Comparison of ENCODE assay signal across 19 cellular contexts in the genomic region with DNA sequence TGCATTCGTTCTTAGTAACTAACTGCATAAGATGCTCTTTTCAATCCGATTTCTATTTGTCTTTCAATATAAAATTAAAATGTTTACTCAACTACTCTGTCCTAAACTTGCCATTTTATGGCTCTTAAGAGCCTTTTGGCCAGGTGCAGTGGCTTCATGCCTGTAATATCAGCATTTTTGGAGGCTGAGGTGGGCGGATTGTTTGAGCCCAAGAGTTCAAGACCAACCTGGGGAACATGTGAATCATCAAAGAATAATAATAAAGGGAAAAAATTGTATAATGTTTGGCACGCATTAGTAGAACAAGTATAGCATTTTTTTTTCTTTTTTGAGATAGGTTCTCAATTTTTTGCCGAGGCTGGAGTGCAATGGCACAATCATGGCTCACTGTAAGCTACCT.
DNase-seq lines count a peak whose midpoint lies in the region; ATAC-seq and TF ChIP-seq lines count a peak whose summit lies in the region.
"Had no signal": no experiment of that assay in that cellular context is flagged by ENCODE, and none has a peak within 500 bp of the region (broad histone marks: within the 10 kb centered on the region; RNA-seq: fewer than 3 reads in every experiment).

No MANE protein-coding gene starts in this region.

- POLR2A ChIA-PET in activated CD8-positive, alpha-beta T cell treated with anti-CD3 and anti-CD28 coated beads for 36 hours (lab: Charles Lee): no interaction called here
- POLR2A ChIA-PET in activated CD8-positive, alpha-beta T cell treated with anti-CD3 and anti-CD28 coated beads, Interleukin-2, amount 10 ng/mL, durations not matched to agents 7 days and 5 days (lab: Charles Lee): no interaction called here

- no peaks in the 10 kb centered on the region for H3K9me3 ChIP-seq in MG63
- H3K9me3 ChIP-seq: BLaER1 treated with 17β-estradiol and CSF1 and Interleukin-3, amounts not matched to agents 10 nM and 100 nM; Caco-2; Peyer's patch; SJCRH30 had no signal

- peak overlapping the region; percentile 27 for H3K27ac Mint-ChIP-seq in activated CD8-positive, alpha-beta T cell treated with anti-CD3 and anti-CD28 coated beads for 36 hours
- H3K27ac Mint-ChIP-seq in activated CD8-positive, alpha-beta T cell treated with anti-CD3 and anti-CD28 coated beads, Interleukin-2, amount 10 ng/mL, durations not matched to agents 7 days and 5 days: no peak overlapping the region
- H3K27ac Mint-ChIP-seq in stimulated activated naive CD8-positive, alpha-beta T cell treated with anti-CD3 and anti-CD28 coated beads, Interleukin-15, Interleukin-2, amounts not matched to agents 100 ng/mL and 50 ng/mL, for 24 hours: peak overlapping the region; percentile 4
- no peak overlapping the region for H3K27ac Mint-ChIP-seq in stimulated activated naive CD8-positive, alpha-beta T cell treated with anti-CD3 and anti-CD28 coated beads, Interleukin-15, amount 100 ng/mL, for 72 hours
- H3K27ac Mint-ChIP-seq in memory B cell: peak overlapping the region; percentile 45

- H3K4me1 Mint-ChIP-seq in activated CD8-positive, alpha-beta T cell treated with anti-CD3 and anti-CD28 coated beads for 36 hours (ENCODE audit: low read depth): peaks cover 3% of the 10 kb centered on the region
- H3K4me1 Mint-ChIP-seq in activated CD8-positive, alpha-beta T cell treated with anti-CD3 and anti-CD28 coated beads, Interleukin-2, amount 10 ng/mL, durations not matched to agents 7 days and 5 days (ENCODE audit: low read depth): no peaks in the 10 kb centered on the region
- peaks cover 9% of the 10 kb centered on the region for H3K4me1 Mint-ChIP-seq in stimulated activated naive CD8-positive, alpha-beta T cell treated with anti-CD3 and anti-CD28 coated beads, Interleukin-15, Interleukin-2, amounts not matched to agents 100 ng/mL and 50 ng/mL, for 24 hours (ENCODE audit: low read depth)
- no peaks in the 10 kb centered on the region for H3K4me1 Mint-ChIP-seq in stimulated activated naive CD8-positive, alpha-beta T cell treated with anti-CD3 and anti-CD28 coated beads, Interleukin-15, amount 100 ng/mL, for 72 hours
- peaks cover 5% of the 10 kb centered on the region for H3K4me1 Mint-ChIP-seq in memory B cell

- H3K36me3 ChIP-seq in MG63: peaks cover 58% of the 10 kb centered on the region

- H3K27me3 ChIP-seq in MG63: no peaks in the 10 kb centered on the region
- H3K27me3 ChIP-seq: BLaER1 treated with 17β-estradiol and CSF1 and Interleukin-3, amounts not matched to agents 10 nM and 100 nM; Peyer's patch; SJCRH30 had no signal

- no peaks in the 10 kb centered on the region for H3K27me3 Mint-ChIP-seq in activated CD8-positive, alpha-beta T cell treated with anti-CD3 and anti-CD28 coated beads for 36 hours
- H3K27me3 Mint-ChIP-seq in activated CD8-positive, alpha-beta T cell treated with anti-CD3 and anti-CD28 coated beads, Interleukin-2, amount 10 ng/mL, durations not matched to agents 7 days and 5 days (ENCODE audit: low read depth): no peaks in the 10 kb centered on the region
- no peaks in the 10 kb centered on the region for H3K27me3 Mint-ChIP-seq in stimulated activated naive CD8-positive, alpha-beta T cell treated with anti-CD3 and anti-CD28 coated beads, Interleukin-15, Interleukin-2, amounts not matched to agents 100 ng/mL and 50 ng/mL, for 24 hours
- H3K27me3 Mint-ChIP-seq in stimulated activated naive CD8-positive, alpha-beta T cell treated with anti-CD3 and anti-CD28 coated beads, Interleukin-15, amount 100 ng/mL, for 72 hours: no peaks in the 10 kb centered on the region
- no peaks in the 10 kb centered on the region for H3K27me3 Mint-ChIP-seq in memory B cell
- H3K27me3 Mint-ChIP-seq: CD4-positive, alpha-beta memory T cell; IgD-negative memory B cell had no signal

- CTCF ChIA-PET in activated CD8-positive, alpha-beta T cell treated with anti-CD3 and anti-CD28 coated beads for 36 hours (lab: Charles Lee): interaction anchor here (1.2 to 1.8 kb wide), 2 partner anchors 10 to 35 kb away, joined by 3 to 4 read pairs; no protein-coding TSS in a partner anchor
- CTCF ChIA-PET in activated CD8-positive, alpha-beta T cell treated with anti-CD3 and anti-CD28 coated beads, Interleukin-2, amount 10 ng/mL, durations not matched to agents 7 days and 5 days (lab: Charles Lee): interaction anchor here (1.0 kb wide), 1 partner anchor 127 kb away, joined by 3 read pairs; no protein-coding TSS in a partner anchor

- H3K36me3 Mint-ChIP-seq in activated CD8-positive, alpha-beta T cell treated with anti-CD3 and anti-CD28 coated beads for 36 hours (ENCODE audit: low read depth): peaks cover 29% of the 10 kb centered on the region
- H3K36me3 Mint-ChIP-seq in activated CD8-positive, alpha-beta T cell treated with anti-CD3 and anti-CD28 coated beads, Interleukin-2, amount 10 ng/mL, durations not matched to agents 7 days and 5 days (ENCODE audit: low read depth): peaks cover 40% of the 10 kb centered on the region
- peaks cover 54% of the 10 kb centered on the region for H3K36me3 Mint-ChIP-seq in stimulated activated naive CD8-positive, alpha-beta T cell treated with anti-CD3 and anti-CD28 coated beads, Interleukin-15, Interleukin-2, amounts not matched to agents 100 ng/mL and 50 ng/mL, for 24 hours (ENCODE audit: low read depth)
- peaks cover 33% of the 10 kb centered on the region for H3K36me3 Mint-ChIP-seq in memory B cell

- intact Hi-C loops in activated CD8-positive, alpha-beta T cell treated with anti-CD3 and anti-CD28 coated beads for 36 hours (cut with micrococcal nuclease): no loop called here

- TF ChIP-seq CTCF in activated CD8-positive, alpha-beta T cell treated with anti-CD3 and anti-CD28 coated beads for 36 hours (IDR thresholded peaks at IDR 0.05): no peak

- no peaks in the 10 kb centered on the region for H3K9me3 Mint-ChIP-seq in activated CD8-positive, alpha-beta T cell treated with anti-CD3 and anti-CD28 coated beads for 36 hours
- H3K9me3 Mint-ChIP-seq in activated CD8-positive, alpha-beta T cell treated with anti-CD3 and anti-CD28 coated beads, Interleukin-2, amount 10 ng/mL, durations not matched to agents 7 days and 5 days (ENCODE audit: insufficient read depth): no peaks in the 10 kb centered on the region
- no peaks in the 10 kb centered on the region for H3K9me3 Mint-ChIP-seq in stimulated activated naive CD8-positive, alpha-beta T cell treated with anti-CD3 and anti-CD28 coated beads, Interleukin-15, Interleukin-2, amounts not matched to agents 100 ng/mL and 50 ng/mL, for 24 hours
- no peaks in the 10 kb centered on the region for H3K9me3 Mint-ChIP-seq in stimulated activated naive CD8-positive, alpha-beta T cell treated with anti-CD3 and anti-CD28 coated beads, Interleukin-15, amount 100 ng/mL, for 72 hours
- no peaks in the 10 kb centered on the region for H3K9me3 Mint-ChIP-seq in memory B cell
- H3K9me3 Mint-ChIP-seq: CD4-positive, alpha-beta memory T cell; IgD-negative memory B cell had no signal

- no peak overlapping the region for H3K4me3 ChIP-seq in MG63
- H3K4me3 ChIP-seq: BLaER1 treated with 17β-estradiol and CSF1 and Interleukin-3, amounts not matched to agents 10 nM and 100 nM; Peyer's patch; SJCRH30 had no signal

- no peak overlapping the region for H3K4me3 Mint-ChIP-seq in activated CD8-positive, alpha-beta T cell treated with anti-CD3 and anti-CD28 coated beads for 36 hours
- H3K4me3 Mint-ChIP-seq in activated CD8-positive, alpha-beta T cell treated with anti-CD3 and anti-CD28 coated beads, Interleukin-2, amount 10 ng/mL, durations not matched to agents 7 days and 5 days: no peak overlapping the region
- no peak overlapping the region for H3K4me3 Mint-ChIP-seq in stimulated activated naive CD8-positive, alpha-beta T cell treated with anti-CD3 and anti-CD28 coated beads, Interleukin-15, Interleukin-2, amounts not matched to agents 100 ng/mL and 50 ng/mL, for 24 hours
- H3K4me3 Mint-ChIP-seq in stimulated activated naive CD8-positive, alpha-beta T cell treated with anti-CD3 and anti-CD28 coated beads, Interleukin-15, amount 100 ng/mL, for 72 hours: no peak overlapping the region
- H3K4me3 Mint-ChIP-seq in memory B cell: no peak overlapping the region
- H3K4me3 Mint-ChIP-seq: CD4-positive, alpha-beta memory T cell; IgD-negative memory B cell had no signal

- DNase-seq in activated CD8-positive, alpha-beta T cell treated with anti-CD3 and anti-CD28 coated beads for 36 hours: no peak
- DNase-seq in activated CD8-positive, alpha-beta T cell treated with anti-CD3 and anti-CD28 coated beads, Interleukin-2, amount 10 ng/mL, durations not matched to agents 7 days and 5 days: no peak
- no peak for DNase-seq in stimulated activated naive CD8-positive, alpha-beta T cell treated with anti-CD3 and anti-CD28 coated beads, Interleukin-15, amount 100 ng/mL, for 72 hours
- DNase-seq in memory B cell (ENCODE audit: low spot score in 2 of 2) (no peak), MG63 (no peak)
- DNase-seq: Caco-2; CD4-positive, alpha-beta memory T cell; NCI-H1694 treated with DMSO at 0.1 percent for 48 hours; NCI-H2081 treated with DMSO at 0.1 percent for 48 hours; NCI-H2171 treated with DMSO at 0.1 percent for 48 hours; NCI-H526; Peyer's patch; SJCRH30 had no signal

- ATAC-seq in activated CD8-positive, alpha-beta T cell treated with anti-CD3 and anti-CD28 coated beads for 36 hours: no peak
- ATAC-seq in activated CD8-positive, alpha-beta T cell treated with anti-CD3 and anti-CD28 coated beads, Interleukin-2, amount 10 ng/mL, durations not matched to agents 7 days and 5 days: no peak
- no peak for ATAC-seq in stimulated activated naive CD8-positive, alpha-beta T cell treated with anti-CD3 and anti-CD28 coated beads, Interleukin-15, amount 100 ng/mL, for 72 hours
- ATAC-seq in memory B cell (ENCODE audit: low read depth) (no peak), GM18867 (IDR thresholded peaks at IDR 0.05; ENCODE audit: unreplicated experiment) (no peak), HG03378 (IDR thresholded peaks at IDR 0.05; ENCODE audit: unreplicated experiment) (no peak)
- ATAC-seq: HCT116 had no signal

Comparison
In these comparisons a context has a peak if more than half of its experiments do, and no peak if none do; other contexts are left out.
1. H3K27ac Mint-ChIP-seq: peak in activated CD8-positive, alpha-beta T cell treated with anti-CD3 and anti-CD28 coated beads for 36 hours (single experiment), stimulated activated naive CD8-positive, alpha-beta T cell treated with anti-CD3 and anti-CD28 coated beads, Interleukin-15, Interleukin-2, amounts not matched to agents 100 ng/mL and 50 ng/mL, for 24 hours (single experiment) and memory B cell (single experiment); none in activated CD8-positive, alpha-beta T cell treated with anti-CD3 and anti-CD28 coated beads, Interleukin-2, amount 10 ng/mL, durations not matched to agents 7 days and 5 days (single experiment) and stimulated activated naive CD8-positive, alpha-beta T cell treated with anti-CD3 and anti-CD28 coated beads, Interleukin-15, amount 100 ng/mL, for 72 hours (0 of 2).